1 cellular context compared by ENCODE assay signal in the genomic region with DNA sequence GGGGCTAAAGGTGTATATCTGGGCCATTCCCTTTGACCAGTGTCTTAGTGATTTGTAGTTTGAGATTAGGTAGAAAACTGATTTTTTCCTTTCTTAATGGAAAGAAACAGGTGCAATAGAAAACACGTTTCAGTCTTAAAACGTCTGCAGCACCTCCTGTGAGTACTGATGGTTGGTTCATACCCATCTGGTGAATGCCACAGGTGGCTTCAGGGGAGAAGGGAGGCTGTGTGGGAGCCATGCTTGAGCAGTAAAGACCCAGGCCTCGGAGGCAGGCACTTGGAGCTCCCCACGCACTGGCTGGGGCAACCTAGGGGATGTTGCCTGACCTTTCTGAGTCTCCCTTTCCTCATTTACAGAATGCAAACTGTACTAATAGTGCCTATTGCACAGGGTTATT.
TF ChIP-seq lines count a peak whose summit lies in the region.

No MANE protein-coding gene starts in this region.

TF ChIP-seq in HEK293T, 16 proteins besides CTCF, POLR2A, EP300 and RAD21 (continued from another document):
- TF ChIP-seq TARDBP (IDR thresholded peaks at IDR 0.05) (no peak), CTBP1 (IDR thresholded peaks at IDR 0.05; ENCODE audit: borderline replicate concordance) (no peak), ELF4 (IDR thresholded peaks at IDR 0.05) (no peak), SP1 (IDR thresholded peaks at IDR 0.05) (no peak), FOXK2 (IDR thresholded peaks at IDR 0.05) (no peak), SUZ12 (IDR thresholded peaks at IDR 0.05) (no peak), FOXM1 (IDR thresholded peaks at IDR 0.05; ENCODE audit: borderline replicate concordance) (no peak)
- TF ChIP-seq, protein P1, sequence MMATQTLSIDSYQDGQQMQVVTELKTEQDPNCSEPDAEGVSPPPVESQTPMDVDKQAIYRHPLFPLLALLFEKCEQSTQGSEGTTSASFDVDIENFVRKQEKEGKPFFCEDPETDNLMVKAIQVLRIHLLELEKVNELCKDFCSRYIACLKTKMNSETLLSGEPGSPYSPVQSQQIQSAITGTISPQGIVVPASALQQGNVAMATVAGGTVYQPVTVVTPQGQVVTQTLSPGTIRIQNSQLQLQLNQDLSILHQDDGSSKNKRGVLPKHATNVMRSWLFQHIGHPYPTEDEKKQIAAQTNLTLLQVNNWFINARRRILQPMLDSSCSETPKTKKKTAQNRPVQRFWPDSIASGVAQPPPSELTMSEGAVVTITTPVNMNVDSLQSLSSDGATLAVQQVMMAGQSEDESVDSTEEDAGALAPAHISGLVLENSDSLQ (IDR thresholded peaks at IDR 0.05), result no peak
